Comparison of ENCODE assay signal across 8 cellular contexts in the genomic region with DNA sequence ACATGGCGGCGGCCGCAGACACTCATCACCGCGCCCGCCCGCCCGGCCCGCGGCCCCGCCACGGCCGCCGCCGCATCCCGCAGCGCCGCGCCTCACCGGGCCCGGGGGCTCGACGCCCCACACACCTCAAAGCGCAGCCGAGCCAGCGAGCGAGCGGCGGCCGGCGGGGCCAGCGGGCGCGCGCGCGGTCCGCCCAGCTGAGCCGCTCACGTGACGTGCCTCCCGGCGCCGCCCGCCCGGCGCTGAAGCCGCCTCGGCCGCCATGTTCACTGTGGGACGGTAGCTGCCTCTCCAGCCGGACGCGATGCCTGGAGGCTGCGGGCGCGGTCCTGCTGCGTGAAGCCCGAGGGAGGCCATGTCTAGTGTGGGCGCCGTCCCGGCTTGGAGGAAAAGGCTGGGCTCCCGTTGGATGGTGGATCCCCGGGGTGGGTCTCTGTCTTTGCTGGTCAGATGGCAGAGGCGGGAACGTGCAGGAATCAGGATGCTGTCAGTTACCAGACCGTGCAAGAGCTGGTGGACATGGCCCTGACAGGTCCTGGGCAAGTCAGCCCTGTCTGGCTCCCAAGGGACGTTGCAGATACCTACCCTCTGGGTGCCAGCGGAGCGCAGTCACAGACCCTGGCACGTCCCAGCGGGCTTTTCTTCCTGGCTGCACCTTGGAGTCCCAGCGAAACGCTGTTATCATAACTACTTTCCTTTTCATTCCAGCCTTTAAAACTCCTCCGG. TPM values are rescaled to one million over a fixed set of nuclear protein-coding genes. Genes with fewer than 3 reads are reported as not detected.
DNase-seq lines count a peak whose midpoint lies in the region; ATAC-seq and TF ChIP-seq lines count a peak whose summit lies in the region.

A gene with protein sequence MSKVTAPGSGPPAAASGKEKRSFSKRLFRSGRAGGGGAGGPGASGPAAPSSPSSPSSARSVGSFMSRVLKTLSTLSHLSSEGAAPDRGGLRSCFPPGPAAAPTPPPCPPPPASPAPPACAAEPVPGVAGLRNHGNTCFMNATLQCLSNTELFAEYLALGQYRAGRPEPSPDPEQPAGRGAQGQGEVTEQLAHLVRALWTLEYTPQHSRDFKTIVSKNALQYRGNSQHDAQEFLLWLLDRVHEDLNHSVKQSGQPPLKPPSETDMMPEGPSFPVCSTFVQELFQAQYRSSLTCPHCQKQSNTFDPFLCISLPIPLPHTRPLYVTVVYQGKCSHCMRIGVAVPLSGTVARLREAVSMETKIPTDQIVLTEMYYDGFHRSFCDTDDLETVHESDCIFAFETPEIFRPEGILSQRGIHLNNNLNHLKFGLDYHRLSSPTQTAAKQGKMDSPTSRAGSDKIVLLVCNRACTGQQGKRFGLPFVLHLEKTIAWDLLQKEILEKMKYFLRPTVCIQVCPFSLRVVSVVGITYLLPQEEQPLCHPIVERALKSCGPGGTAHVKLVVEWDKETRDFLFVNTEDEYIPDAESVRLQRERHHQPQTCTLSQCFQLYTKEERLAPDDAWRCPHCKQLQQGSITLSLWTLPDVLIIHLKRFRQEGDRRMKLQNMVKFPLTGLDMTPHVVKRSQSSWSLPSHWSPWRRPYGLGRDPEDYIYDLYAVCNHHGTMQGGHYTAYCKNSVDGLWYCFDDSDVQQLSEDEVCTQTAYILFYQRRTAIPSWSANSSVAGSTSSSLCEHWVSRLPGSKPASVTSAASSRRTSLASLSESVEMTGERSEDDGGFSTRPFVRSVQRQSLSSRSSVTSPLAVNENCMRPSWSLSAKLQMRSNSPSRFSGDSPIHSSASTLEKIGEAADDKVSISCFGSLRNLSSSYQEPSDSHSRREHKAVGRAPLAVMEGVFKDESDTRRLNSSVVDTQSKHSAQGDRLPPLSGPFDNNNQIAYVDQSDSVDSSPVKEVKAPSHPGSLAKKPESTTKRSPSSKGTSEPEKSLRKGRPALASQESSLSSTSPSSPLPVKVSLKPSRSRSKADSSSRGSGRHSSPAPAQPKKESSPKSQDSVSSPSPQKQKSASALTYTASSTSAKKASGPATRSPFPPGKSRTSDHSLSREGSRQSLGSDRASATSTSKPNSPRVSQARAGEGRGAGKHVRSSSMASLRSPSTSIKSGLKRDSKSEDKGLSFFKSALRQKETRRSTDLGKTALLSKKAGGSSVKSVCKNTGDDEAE (N-terminal part only) (minus strand): TSS at position 186 of the 726 bp plus-strand sequence. CDS start 182 bp downstream, at position 4.

- H3K4me3 ChIP-seq in astrocyte of the spinal cord (ENCODE audit: low read depth, low read length): peak within 1 kb of the TSS; percentile 55
- peak within 1 kb of the TSS; percentile 72 for H3K4me3 ChIP-seq in hepatocyte
- peak within 1 kb of the TSS; percentile 73 for H3K4me3 ChIP-seq in rectal smooth muscle tissue (ENCODE audit: low read length)
- peak within 1 kb of the TSS; percentile 69 to 85 for H3K4me3 ChIP-seq in vagina

- TF ChIP-seq CTCF in astrocyte of the spinal cord (IDR thresholded peaks at IDR 0.05; ENCODE audit: low read depth, low read length) (no peak), hepatocyte (IDR thresholded peaks at IDR 0.05; ENCODE audit: poor library complexity) (no peak), vagina (IDR thresholded peaks at IDR 0.05) (no peak)

- no peaks in the 10 kb centered on the region for H3K9me3 ChIP-seq in hepatocyte (ENCODE audit: low read depth)
- no peaks in the 10 kb centered on the region for H3K9me3 ChIP-seq in vagina

- in situ Hi-C loops in astrocyte of the spinal cord (cut with HindIII; ENCODE audit: low sequenced_read_pairs): no loop called here

- H3K4me1 ChIP-seq in hepatocyte (ENCODE audit: insufficient read depth) (peaks cover 6% of the 10 kb centered on the region), rectal smooth muscle tissue (ENCODE audit: control insufficient read depth, insufficient read depth, low read length) (peaks cover 4% of the 10 kb centered on the region), vagina (peaks cover 50% of the 10 kb centered on the region)

- no peaks in the 10 kb centered on the region for H3K9me2 ChIP-seq in hepatocyte (replicated peaks; ENCODE audit: insufficient read depth)

- H2AFZ ChIP-seq in hepatocyte: peak within 1 kb of the TSS; percentile 83

- H3K27ac ChIP-seq in hepatocyte: no peak within 1 kb of the TSS
- H3K27ac ChIP-seq in rectal smooth muscle tissue (ENCODE audit: low read depth, low read length): peak within 1 kb of the TSS; percentile 69
- H3K27ac ChIP-seq in vagina: peak within 1 kb of the TSS; percentile 90

- peaks cover 34% of the 10 kb centered on the region for H3K79me2 ChIP-seq in hepatocyte

- H3K9ac ChIP-seq in rectal smooth muscle tissue (ENCODE audit: low read length): no peak within 1 kb of the TSS

- peaks cover 6% of the 10 kb centered on the region for H4K20me1 ChIP-seq in hepatocyte (ENCODE audit: insufficient read depth, poor library complexity, severe bottlenecking)

- WGBS in hepatocyte (ENCODE audit: low lambda C conversion rate, missing lambda C conversion rate): 2% methylated on average over 63 of the region's 75 CpGs

- peak within 1 kb of the TSS; percentile 100 for H3K4me2 ChIP-seq in hepatocyte

- DNase-seq in NCI-H2081 (lab: John Stamatoyannopoulos, UW) (peak; percentile 96), T1000 (lab: John Stamatoyannopoulos, UW) (peak; percentile 95), astrocyte of the spinal cord (ENCODE audit: low read depth, low spot score) (peak; percentile 97), hepatocyte (ENCODE audit: low spot score) (peak; percentile 98), vagina (ENCODE audit: extremely low spot score in 2 of 2) (peak in 1 of 2 donors; percentile 97)

- ATAC-seq in GM18519 (IDR thresholded peaks at IDR 0.05; ENCODE audit: low FRiP score, unreplicated experiment): peak; percentile 85
- ATAC-seq in HG03045 (IDR thresholded peaks at IDR 0.05; ENCODE audit: unreplicated experiment): peak; percentile 96

- intact Hi-C loops in vagina (cut with DNase I): no loop called here

- peak in 1 of 2 donors; percentile 45 for TF ChIP-seq POLR2A in vagina (IDR thresholded peaks at IDR 0.05)

- no peaks in the 10 kb centered on the region for H3K36me3 ChIP-seq in hepatocyte (replicated peaks; ENCODE audit: insufficient read depth, low read depth)
- H3K36me3 ChIP-seq in rectal smooth muscle tissue (ENCODE audit: control insufficient read depth, insufficient read depth, low read length): no peaks in the 10 kb centered on the region
- no peaks in the 10 kb centered on the region for H3K36me3 ChIP-seq in vagina

- H3K27me3 ChIP-seq in hepatocyte (no peaks in the 10 kb centered on the region), rectal smooth muscle tissue (ENCODE audit: control insufficient read depth, insufficient read depth, low read length) (no peaks in the 10 kb centered on the region), vagina (no peaks in the 10 kb centered on the region)

RNA-seq across cellular contexts. Expression of the gene that starts here (rescaled TPM):
- total RNA-seq in hepatocyte (5.7 and 6.4 TPM in 2 replicates), vagina (32.2 TPM)
- polyA plus RNA-seq in hepatocyte: 2.1 and 3.3 TPM in 2 replicates
